ENCODE assay signal across 8 cellular contexts in the genomic region with DNA sequence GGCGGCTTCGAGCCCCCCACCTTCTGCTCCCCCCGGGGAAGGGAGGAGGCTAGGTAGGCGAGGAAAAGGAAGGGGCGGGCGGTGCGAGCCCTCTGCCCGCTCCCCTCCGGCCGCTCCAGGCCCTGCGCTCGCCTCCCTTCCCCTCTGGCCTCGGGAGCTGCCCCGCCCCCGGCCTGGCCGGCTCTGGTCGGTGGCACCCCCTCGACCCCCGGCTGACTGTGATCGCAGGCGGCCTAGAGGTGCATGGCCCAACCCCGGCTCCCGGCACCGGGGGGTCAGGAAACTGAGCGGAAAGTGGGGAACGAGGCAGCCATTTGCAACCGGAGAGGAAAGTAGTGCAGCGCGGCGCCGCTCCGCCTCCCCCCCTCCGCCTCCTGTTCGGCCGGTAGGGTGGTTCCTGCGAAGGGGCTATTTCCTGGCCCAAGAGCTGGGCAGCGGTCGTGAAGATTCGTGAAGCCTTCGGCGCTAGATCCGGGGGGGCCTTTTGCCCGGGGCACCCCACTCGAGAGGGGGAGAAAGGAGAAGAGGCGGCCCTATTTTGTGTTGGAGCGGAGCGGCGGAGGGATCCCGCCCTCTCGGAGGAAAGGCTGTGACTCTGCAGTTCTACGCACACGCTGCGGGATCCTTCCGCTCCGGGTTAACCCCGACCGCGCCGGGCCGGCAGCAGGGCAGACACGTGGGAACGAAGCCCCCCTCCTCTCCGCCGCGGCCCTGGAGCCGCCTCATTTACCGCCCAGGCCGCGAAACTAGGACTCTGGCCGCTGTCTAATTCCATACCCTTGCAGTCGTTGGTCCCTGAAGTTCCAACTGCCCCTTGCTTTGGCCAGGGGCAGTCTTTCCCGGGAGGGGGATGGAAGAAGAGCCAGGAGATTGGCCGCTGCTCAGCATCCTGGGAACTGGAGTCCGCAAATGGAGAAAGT. TPM values are rescaled to one million over a fixed set of nuclear protein-coding genes. Genes with fewer than 3 reads are reported as not detected.
DNase-seq lines count a peak whose midpoint lies in the region; ATAC-seq and TF ChIP-seq lines count a peak whose summit lies in the region.

A gene with protein sequence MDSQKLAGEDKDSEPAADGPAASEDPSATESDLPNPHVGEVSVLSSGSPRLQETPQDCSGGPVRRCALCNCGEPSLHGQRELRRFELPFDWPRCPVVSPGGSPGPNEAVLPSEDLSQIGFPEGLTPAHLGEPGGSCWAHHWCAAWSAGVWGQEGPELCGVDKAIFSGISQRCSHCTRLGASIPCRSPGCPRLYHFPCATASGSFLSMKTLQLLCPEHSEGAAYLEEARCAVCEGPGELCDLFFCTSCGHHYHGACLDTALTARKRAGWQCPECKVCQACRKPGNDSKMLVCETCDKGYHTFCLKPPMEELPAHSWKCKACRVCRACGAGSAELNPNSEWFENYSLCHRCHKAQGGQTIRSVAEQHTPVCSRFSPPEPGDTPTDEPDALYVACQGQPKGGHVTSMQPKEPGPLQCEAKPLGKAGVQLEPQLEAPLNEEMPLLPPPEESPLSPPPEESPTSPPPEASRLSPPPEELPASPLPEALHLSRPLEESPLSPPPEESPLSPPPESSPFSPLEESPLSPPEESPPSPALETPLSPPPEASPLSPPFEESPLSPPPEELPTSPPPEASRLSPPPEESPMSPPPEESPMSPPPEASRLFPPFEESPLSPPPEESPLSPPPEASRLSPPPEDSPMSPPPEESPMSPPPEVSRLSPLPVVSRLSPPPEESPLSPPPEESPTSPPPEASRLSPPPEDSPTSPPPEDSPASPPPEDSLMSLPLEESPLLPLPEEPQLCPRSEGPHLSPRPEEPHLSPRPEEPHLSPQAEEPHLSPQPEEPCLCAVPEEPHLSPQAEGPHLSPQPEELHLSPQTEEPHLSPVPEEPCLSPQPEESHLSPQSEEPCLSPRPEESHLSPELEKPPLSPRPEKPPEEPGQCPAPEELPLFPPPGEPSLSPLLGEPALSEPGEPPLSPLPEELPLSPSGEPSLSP (N-terminal part only) (minus strand): TSS at position 558 of the 920 bp plus-strand sequence. CDS start 5,470 bp downstream, outside the sequence.

- intact Hi-C loops in mucosa of descending colon (cut with DNase I, micrococcal nuclease): loop anchor here in 1 of 2 donors (10.0 kb wide), 2 partner anchors 54 to 174 kb away; a partner anchor contains a TSS

- peak; percentile 44 for ATAC-seq in GM19467 (IDR thresholded peaks at IDR 0.05; ENCODE audit: unreplicated experiment)
- ATAC-seq in mucosa of descending colon: peak; percentile 88

- no peak for TF ChIP-seq CTCF in mucosa of descending colon (IDR thresholded peaks at IDR 0.05)

- no peaks in the 10 kb centered on the region for H3K9me3 ChIP-seq in mucosa of descending colon

- peak within 1 kb of the TSS; percentile 77 for H3K27ac ChIP-seq in epithelial cell of prostate

- DNase-seq in C1 segment of cervical spinal cord (lab: John Stamatoyannopoulos, UW) (peak; percentile 76 to 95 (median 90)), HuH-7.5 (ENCODE audit: low spot score) (peak; percentile 98), OCI-M1 (lab: John Stamatoyannopoulos, UW) (peak; percentile 93), activated T-cell treated with anti-CD3 and anti-CD28 coated beads for 24 hours (ENCODE audit: low read depth) (peak; percentile 84), epithelial cell of prostate (ENCODE audit: low read depth, low spot score) (peak; percentile 75), mucosa of descending colon (peak; percentile 93 to 94 (median 94))
- peak; percentile 71 to 75 for DNase-seq in stimulated activated CD8-positive, alpha-beta memory T cell treated with anti-CD3 and anti-CD28 coated beads, Interleukin-4, amount 100 ng/mL, for 1 hour (ENCODE audit: low read depth in 2 of 2, low spot score in 1 of 2)

- H3K4me3 ChIP-seq in mucosa of descending colon: peak within 1 kb of the TSS; percentile 96

- H3K4me1 ChIP-seq in mucosa of descending colon (ENCODE audit: low read depth): peaks cover 37% of the 10 kb centered on the region

- H3K36me3 ChIP-seq in mucosa of descending colon (ENCODE audit: low read depth): no peaks in the 10 kb centered on the region

RNA-seq across cellular contexts. Expression of the gene that starts here (rescaled TPM):
- total RNA-seq in mucosa of descending colon: 100 to 1,000 TPM in 1 of 3 donors, 10 to 100 TPM in 2; 83.3 to 102 (median 88.5) TPM

Comparison
In these comparisons a context has a peak if more than half of its experiments do, and no peak if none do; other contexts are left out.
1. Peak in every context shown above with its lines: DNase-seq, ATAC-seq, H3K4me3 ChIP-seq and H3K27ac ChIP-seq.